In the genomic region with DNA sequence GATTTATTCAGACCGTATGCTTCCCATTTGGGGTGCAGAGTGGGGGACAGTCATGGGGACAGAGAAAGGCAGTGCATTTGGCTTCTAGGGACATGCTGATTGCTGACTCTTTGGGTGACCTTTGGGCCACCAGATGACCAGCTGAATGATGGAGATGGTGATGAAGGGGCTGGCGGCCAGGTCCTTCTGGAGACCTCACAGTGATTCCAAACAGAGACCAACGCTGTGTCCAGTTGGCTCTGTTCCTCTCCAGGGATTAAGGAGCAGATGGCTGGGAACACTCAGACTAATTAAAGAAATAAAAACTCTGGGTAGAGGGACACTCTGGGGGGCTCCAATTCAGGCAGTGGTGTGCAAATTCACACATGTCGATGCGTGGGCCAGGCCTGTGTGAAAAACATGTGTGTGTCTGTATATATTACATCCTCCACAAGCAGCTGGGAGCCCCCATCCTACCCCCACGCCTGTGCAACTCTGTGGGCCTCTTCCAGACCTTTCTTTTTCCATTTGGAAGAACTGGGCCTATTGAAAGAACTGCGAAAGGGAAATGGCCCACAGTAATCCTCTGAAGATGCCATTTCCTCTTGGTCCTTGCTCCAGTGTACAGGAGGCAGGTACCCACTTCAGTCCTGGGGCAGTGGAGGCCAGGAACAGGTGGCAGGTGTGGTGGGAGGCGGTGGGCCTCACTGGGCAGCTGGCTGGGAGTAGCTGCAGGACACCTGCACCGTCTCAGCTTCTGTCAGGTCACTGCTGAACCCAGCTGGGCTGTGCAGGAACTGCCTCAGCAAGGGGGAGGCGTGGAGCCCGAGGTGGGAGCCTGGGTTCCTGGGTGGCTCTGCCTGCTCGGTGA, we compare ENCODE assay signal across 14 cellular contexts. TPM values are rescaled to one million over a fixed set of nuclear protein-coding genes. Genes with fewer than 3 reads are reported as not detected.
DNase-seq lines count a peak whose midpoint lies in the region; ATAC-seq and TF ChIP-seq lines count a peak whose summit lies in the region.
"Had no signal": no experiment of that assay in that cellular context is flagged by ENCODE, and none has a peak within 500 bp of the region (broad histone marks: within the 10 kb centered on the region; RNA-seq: fewer than 3 reads in every experiment).

No MANE protein-coding gene starts in this region.

- H3K27ac Mint-ChIP-seq in stimulated activated naive CD8-positive, alpha-beta T cell treated with anti-CD3 and anti-CD28 coated beads, Interleukin-15, amount 100 ng/mL, for 72 hours = no peak overlapping the region

- H3K9me3 Mint-ChIP-seq in stimulated activated naive CD8-positive, alpha-beta T cell treated with anti-CD3 and anti-CD28 coated beads, Interleukin-15, amount 100 ng/mL, for 72 hours = no peaks in the 10 kb centered on the region
- H3K9me3 Mint-ChIP-seq: activated naive CD8-positive, alpha-beta T cell treated with anti-CD3 and anti-CD28 coated beads, Interleukin-2, amount 10 ng/mL, durations not matched to agents 7 days and 5 days; CD4-positive, alpha-beta T cell had no signal

- peak; percentile 29 for DNase-seq in COLO668 (lab: John Stamatoyannopoulos, UW; ENCODE audit: unreplicated experiment)
- peak; percentile 76 for DNase-seq in NCI-H82 (lab: John Stamatoyannopoulos, UW)
- DNase-seq in esophagus squamous epithelium (lab: John Stamatoyannopoulos, UW) = no peak
- DNase-seq in prostate gland (ENCODE audit: low spot score) = no peak
- no peak for DNase-seq in pons (ENCODE audit: low spot score)
- no peak for DNase-seq in stimulated activated naive CD8-positive, alpha-beta T cell treated with anti-CD3 and anti-CD28 coated beads, Interleukin-15, amount 100 ng/mL, for 72 hours
- DNase-seq in hepatic stellate cell (ENCODE audit: low spot score) = no peak
- DNase-seq: activated CD4-positive, alpha-beta T cell treated with anti-CD3 and anti-CD28 coated beads, Interleukin-2, amount 50 U/mL, for 4 hours; activated naive CD8-positive, alpha-beta T cell treated with anti-CD3 and anti-CD28 coated beads, Interleukin-2, amount 10 ng/mL, durations not matched to agents 7 days and 5 days; CD4-positive, alpha-beta T cell; stimulated activated CD4-positive, alpha-beta T cell treated with anti-CD3 and anti-CD28 coated beads, Interleukin-2, amount 100 ng/mL, for 48 hours; stimulated activated naive CD4-positive, alpha-beta T cell had no signal

- no peak for ATAC-seq in GM18511 (IDR thresholded peaks at IDR 0.05; ENCODE audit: unreplicated experiment)
- ATAC-seq in stimulated activated naive CD8-positive, alpha-beta T cell treated with anti-CD3 and anti-CD28 coated beads, Interleukin-15, amount 100 ng/mL, for 72 hours = no peak

- H3K4me1 ChIP-seq in esophagus squamous epithelium = peaks cover 12 to 71% (median 20%) of the 10 kb centered on the region in 3 donors
- no peaks in the 10 kb centered on the region for H3K4me1 ChIP-seq in prostate gland (replicated peaks)

- H3K36me3 ChIP-seq in esophagus squamous epithelium = no peaks in the 10 kb centered on the region
- no peaks in the 10 kb centered on the region for H3K36me3 ChIP-seq in prostate gland

- peak overlapping the region in 3 of 4 donors; percentile 68 to 90 (median 86) for H3K27ac ChIP-seq in esophagus squamous epithelium
- H3K27ac ChIP-seq in prostate gland = peak overlapping the region; percentile 93 to 94

- TF ChIP-seq CTCF in esophagus squamous epithelium (IDR thresholded peaks at IDR 0.05) (no peak), prostate gland (IDR thresholded peaks at IDR 0.05) (no peak)

- intact Hi-C loops in esophagus squamous epithelium (cut with DNase I) = loop anchor here (5.0 kb wide), 1 partner anchor 36 kb away; no protein-coding TSS in a partner anchor
- intact Hi-C loops in prostate gland (cut with DNase I) = loop anchor here (10.0 kb wide), 1 partner anchor 201 kb away; a partner anchor contains a TSS

- no peak overlapping the region for H3K4me3 Mint-ChIP-seq in stimulated activated naive CD8-positive, alpha-beta T cell treated with anti-CD3 and anti-CD28 coated beads, Interleukin-15, amount 100 ng/mL, for 72 hours
- H3K4me3 Mint-ChIP-seq: activated naive CD8-positive, alpha-beta T cell treated with anti-CD3 and anti-CD28 coated beads, Interleukin-2, amount 10 ng/mL, durations not matched to agents 7 days and 5 days; CD4-positive, alpha-beta T cell had no signal

- TF ChIP-seq POLR2A in esophagus squamous epithelium (IDR thresholded peaks at IDR 0.05) (no peak), prostate gland (IDR thresholded peaks at IDR 0.05) (no peak)

- peaks cover 29% of the 10 kb centered on the region for H3K4me1 Mint-ChIP-seq in stimulated activated naive CD8-positive, alpha-beta T cell treated with anti-CD3 and anti-CD28 coated beads, Interleukin-15, amount 100 ng/mL, for 72 hours

- no peak overlapping the region for H3K4me3 ChIP-seq in esophagus squamous epithelium
- no peak overlapping the region for H3K4me3 ChIP-seq in prostate gland
- H3K4me3 ChIP-seq: lung had no signal

- no peaks in the 10 kb centered on the region for H3K27me3 Mint-ChIP-seq in stimulated activated naive CD8-positive, alpha-beta T cell treated with anti-CD3 and anti-CD28 coated beads, Interleukin-15, amount 100 ng/mL, for 72 hours
- H3K27me3 Mint-ChIP-seq: activated naive CD8-positive, alpha-beta T cell treated with anti-CD3 and anti-CD28 coated beads, Interleukin-2, amount 10 ng/mL, durations not matched to agents 7 days and 5 days; CD4-positive, alpha-beta T cell had no signal

- WGBS in esophagus squamous epithelium, 2 donors = 72 to 75% methylated on average over 7 to 11 of the region's 12 CpGs
- 78% methylated on average over 10 of the region's 12 CpGs for WGBS in prostate gland

- H3K27me3 ChIP-seq in esophagus squamous epithelium (no peaks in the 10 kb centered on the region), prostate gland (replicated peaks; ENCODE audit: insufficient read depth) (no peaks in the 10 kb centered on the region)

- H3K9me3 ChIP-seq in esophagus squamous epithelium (no peaks in the 10 kb centered on the region), prostate gland (no peaks in the 10 kb centered on the region)

RNA-seq across cellular contexts. Expression of a gene that starts 8.9 kb away (rescaled TPM):
- total RNA-seq in esophagus squamous epithelium (under 1 TPM in 2 of 4 donors, not detected in 2; 0.18 to 0.19 TPM), prostate gland (1 to 10 TPM in 1 of 2 donors, under 1 TPM in 1; 0.40 to 2.2 TPM)
- total RNA-seq: activated naive CD8-positive, alpha-beta T cell treated with anti-CD3 and anti-CD28 coated beads, Interleukin-2, amount 10 ng/mL, durations not matched to agents 7 days and 5 days; CD4-positive, alpha-beta T cell had no signal

RNA-seq across cellular contexts. Expression of a gene that starts 30.1 kb away (rescaled TPM):
- total RNA-seq in esophagus squamous epithelium (10 to 100 TPM; 11.9 to 35.6 (median 19.7) TPM), prostate gland (10 to 100 TPM; 38.4 to 45.9 TPM)

Comparison
In these comparisons a context has a peak if more than half of its experiments do, and no peak if none do; other contexts are left out.
1. DNase-seq: peak in COLO668 (single experiment) and NCI-H82 (single experiment); none in esophagus squamous epithelium (single experiment), prostate gland (single experiment), pons (single experiment), stimulated activated naive CD8-positive, alpha-beta T cell treated with anti-CD3 and anti-CD28 coated beads, Interleukin-15, amount 100 ng/mL, for 72 hours (0 of 2) and hepatic stellate cell (single experiment).